1 cellular context compared by ENCODE assay signal in genomic region chr20:17749979-17750721, GRCh38.
A peak's percentile ranks its signal among the peaks of the same experiment; 100 is the strongest.
TF ChIP-seq lines count a peak whose summit lies in the region.

No MANE protein-coding gene starts in this region.

TF ChIP-seq in HepG2, 621 proteins besides CTCF, POLR2A, EP300 and RAD21 (continued from another document and continues in another):
- TF ChIP-seq RERE (CRISPR knock-in tag; IDR thresholded peaks at IDR 0.05; ENCODE audit: low read depth) (no peak), ATF1 (CRISPR knock-in tag; IDR thresholded peaks at IDR 0.05) (no peak), ZNF253 (CRISPR knock-in tag; IDR thresholded peaks at IDR 0.05; ENCODE audit: borderline replicate concordance) (no peak), ZNF276 (CRISPR knock-in tag; IDR thresholded peaks at IDR 0.05; ENCODE audit: low read depth) (no peak), GABPA (IDR thresholded peaks at IDR 0.05; ENCODE audit: low read depth, low read length) (peak; percentile 57), GABPA (CRISPR knock-in tag; IDR thresholded peaks at IDR 0.05; ENCODE audit: low read depth) (peak; percentile 87), SMAD9 (CRISPR knock-in tag; IDR thresholded peaks at IDR 0.05) (0 out of 2 replicates have a peak, but pooled peaks have one; percentile 16), ZNF710 (CRISPR knock-in tag; IDR thresholded peaks at IDR 0.05; ENCODE audit: borderline replicate concordance) (no peak), ZFP82 (CRISPR knock-in tag; IDR thresholded peaks at IDR 0.05; ENCODE audit: borderline replicate concordance) (no peak), GMEB1 (CRISPR knock-in tag; IDR thresholded peaks at IDR 0.05; ENCODE audit: borderline replicate concordance) (no peak), BORCS8-MEF2B (CRISPR knock-in tag; IDR thresholded peaks at IDR 0.05) (no peak), ATF3 (CRISPR knock-in tag; IDR thresholded peaks at IDR 0.05) (0 out of 2 replicates have a peak, but pooled peaks have one; percentile 22), SOX5 (CRISPR knock-in tag; IDR thresholded peaks at IDR 0.05; ENCODE audit: borderline replicate concordance) (peak; percentile 36; the same call in 1 of the 2 replicates), ARNT (IDR thresholded peaks at IDR 0.05) (no peak), ZNF34 (CRISPR knock-in tag; IDR thresholded peaks at IDR 0.05; ENCODE audit: borderline replicate concordance) (no peak), ZIK1 (CRISPR knock-in tag; IDR thresholded peaks at IDR 0.05; ENCODE audit: borderline replicate concordance, low read depth) (no peak), HMGA1 (CRISPR knock-in tag; conservative IDR thresholded peaks at IDR 0.05) (no peak), ZSCAN20 (CRISPR knock-in tag; IDR thresholded peaks at IDR 0.05; ENCODE audit: borderline replicate concordance) (no peak), MIER2 (CRISPR knock-in tag; IDR thresholded peaks at IDR 0.05) (no peak), FOXA1 (IDR thresholded peaks at IDR 0.05) (no peak), FOXA1 (CRISPR knock-in tag; IDR thresholded peaks at IDR 0.05) (no peak), SKIL (CRISPR knock-in tag; IDR thresholded peaks at IDR 0.05; ENCODE audit: borderline replicate concordance) (no peak), ATF7-NPFF (CRISPR knock-in tag; IDR thresholded peaks at IDR 0.05; ENCODE audit: low read depth) (no peak), HCFC1 (IDR thresholded peaks at IDR 0.05; ENCODE audit: low read depth, low read length) (no peak), CBX1 (IDR thresholded peaks at IDR 0.05; ENCODE audit: low read depth) (peak; percentile 68), USF2 (IDR thresholded peaks at IDR 0.05; ENCODE audit: low read depth, low read length) (no peak), USF2 (CRISPR knock-in tag; IDR thresholded peaks at IDR 0.05; ENCODE audit: borderline replicate concordance) (no peak; the same call in 1 of the 2 replicates), HMG20B (CRISPR knock-in tag; conservative IDR thresholded peaks at IDR 0.05) (peak; percentile 23; the same call in 1 of the 2 replicates), NFE2L1 (CRISPR knock-in tag; IDR thresholded peaks at IDR 0.05; ENCODE audit: borderline replicate concordance) (no peak), SNAPC4 (CRISPR knock-in tag; IDR thresholded peaks at IDR 0.05) (no peak; the same call in 1 of the 2 replicates), GATAD1 (CRISPR knock-in tag; IDR thresholded peaks at IDR 0.05) (no peak), HNF4A (CRISPR knock-in tag; IDR thresholded peaks at IDR 0.05) (0 out of 2 replicates have a peak, but pooled peaks have one; percentile 27), ZNF44 (CRISPR knock-in tag; IDR thresholded peaks at IDR 0.05) (no peak), ZNF282 (IDR thresholded peaks at IDR 0.05; ENCODE audit: partially characterized antibody) (no peak), KLF15 (CRISPR knock-in tag; IDR thresholded peaks at IDR 0.05; ENCODE audit: borderline replicate concordance) (no peak), KAT8 (CRISPR knock-in tag; IDR thresholded peaks at IDR 0.05) (peak; percentile 73), NPAS2 (CRISPR knock-in tag; IDR thresholded peaks at IDR 0.05; ENCODE audit: borderline replicate concordance) (no peak), ZNF225 (CRISPR knock-in tag; IDR thresholded peaks at IDR 0.05) (peak; percentile 72; the same call in 1 of the 2 replicates)
